In genomic region chr16:89370601-89371000, GRCh38 we compare ENCODE assay signal across 1 cellular context.
TF ChIP-seq lines count a peak whose summit lies in the region.

No MANE protein-coding gene starts in this region.

TF ChIP-seq in WTC11, 78 proteins besides CTCF, POLR2A, EP300 and RAD21 (continued from another document):
- TF ChIP-seq ZNF532 (CRISPR knock-in tag; IDR thresholded peaks at IDR 0.05; ENCODE audit: borderline replicate concordance) (no peak), ELF4 (CRISPR knock-in tag; IDR thresholded peaks at IDR 0.05; ENCODE audit: low read depth) (no peak), MAX (CRISPR knock-in tag; IDR thresholded peaks at IDR 0.05) (no peak), USF1 (CRISPR knock-in tag; IDR thresholded peaks at IDR 0.05) (no peak), HMGXB4 (CRISPR knock-in tag; IDR thresholded peaks at IDR 0.05) (no peak)
